Comparison of ENCODE assay signal across 8 cellular contexts in the genomic region with DNA sequence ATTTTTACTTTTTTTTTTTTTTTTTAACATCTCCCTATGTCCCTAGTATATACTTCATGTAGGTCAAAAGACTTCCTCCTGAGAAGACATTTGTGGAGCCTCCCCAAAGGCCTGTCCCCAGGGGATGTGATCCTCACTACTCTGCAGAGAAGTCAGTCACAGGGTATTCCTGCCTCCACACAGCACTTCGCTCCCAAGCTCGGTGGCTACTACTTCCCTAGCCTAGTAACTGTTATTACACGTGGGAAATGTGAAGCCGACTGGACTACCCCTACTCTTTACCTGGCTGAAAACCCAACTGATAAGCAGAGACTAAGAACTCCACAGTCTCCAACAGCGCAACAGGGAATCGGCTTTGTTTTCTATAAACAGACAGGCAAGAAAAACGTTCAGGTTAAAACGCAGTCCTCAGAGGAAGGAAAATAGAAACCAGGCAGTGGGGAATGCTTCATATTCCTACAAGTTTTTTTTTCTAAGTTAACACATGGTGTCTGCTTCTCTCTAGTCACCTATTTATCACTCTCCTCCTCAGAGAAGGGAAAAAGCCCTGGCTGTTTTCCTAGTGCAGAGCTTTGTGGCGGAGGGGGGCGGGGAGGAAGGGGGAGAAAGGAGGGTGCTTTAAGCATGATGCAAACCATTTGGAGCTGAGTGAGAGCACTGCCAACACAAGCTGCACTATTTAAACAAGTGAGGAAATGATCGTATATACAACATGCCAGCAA.
DNase-seq lines count a peak whose midpoint lies in the region; ATAC-seq and TF ChIP-seq lines count a peak whose summit lies in the region.

No MANE protein-coding gene starts in this region.

- no peaks in the 10 kb centered on the region for H3K9me3 Mint-ChIP-seq in MCF 10A (ENCODE audit: unreplicated experiment)

- peaks cover 51% of the 10 kb centered on the region for H3K4me1 ChIP-seq in suprapubic skin

- H3K4me3 Mint-ChIP-seq in MCF 10A (ENCODE audit: unreplicated experiment), result no peak overlapping the region

- no peak for TF ChIP-seq POLR2A in suprapubic skin (IDR thresholded peaks at IDR 0.05)

- intact Hi-C loops in MCF 10A (cut with micrococcal nuclease), result no loop called here

- H3K36me3 Mint-ChIP-seq in MCF 10A (ENCODE audit: insufficient read depth, unreplicated experiment), result peaks cover 31% of the 10 kb centered on the region

- no peak overlapping the region for H3K4me3 ChIP-seq in suprapubic skin

- ATAC-seq in GM18861 (IDR thresholded peaks at IDR 0.05; ENCODE audit: unreplicated experiment), result no peak

- TF ChIP-seq EP300 in suprapubic skin (IDR thresholded peaks at IDR 0.05), result no peak

- peak overlapping the region; percentile 69 for H3K27ac ChIP-seq in suprapubic skin

- DNase-seq in M059J (ENCODE audit: low read depth), result peak; percentile 89
- no peak for DNase-seq in MCF 10A (ENCODE audit: unreplicated experiment)
- DNase-seq in left kidney (ENCODE audit: low read depth, low spot score), result peak; percentile 92
- no peak for DNase-seq in suprapubic skin (ENCODE audit: low spot score in 2 of 2)
- DNase-seq in middle frontal gyrus (ENCODE audit: extremely low spot score, low spot score), result no peak
- no peak for DNase-seq in SK-N-DZ (ENCODE audit: low spot score)
- no peak for DNase-seq in cortex of kidney (lab: John Stamatoyannopoulos, UW)

- no peaks in the 10 kb centered on the region for H3K4me1 Mint-ChIP-seq in MCF 10A (ENCODE audit: insufficient read depth, unreplicated experiment)

- H3K36me3 ChIP-seq in suprapubic skin, result peaks cover 15% of the 10 kb centered on the region

- no TSS peak for BruUV-seq in MCF 10A (replicated peaks; lab: Mats Ljungman, UMichigan)

- 30% methylated on average over 11 of the region's 11 CpGs for WGBS in suprapubic skin

- POLR2A ChIA-PET in MCF 10A (lab: Yijun Ruan, JAX), result no interaction called here

- CTCF ChIA-PET in MCF 10A (lab: Yijun Ruan, JAX), result interaction anchor here (0.6 kb wide), 1 partner anchor 45 kb away, joined by 3 read pairs; no protein-coding TSS in a partner anchor

- TF ChIP-seq CTCF in MCF 10A (IDR thresholded peaks at IDR 0.05; ENCODE audit: unreplicated experiment) (no peak), suprapubic skin (IDR thresholded peaks at IDR 0.05) (no peak)

- no peaks in the 10 kb centered on the region for H3K27me3 Mint-ChIP-seq in MCF 10A (ENCODE audit: insufficient read depth, unreplicated experiment)

- H3K9me3 ChIP-seq in suprapubic skin, result no peaks in the 10 kb centered on the region

- no peaks in the 10 kb centered on the region for H3K27me3 ChIP-seq in suprapubic skin

- H3K27ac Mint-ChIP-seq in MCF 10A (ENCODE audit: low read depth, unreplicated experiment), result peak overlapping the region; percentile 47

Comparison
In these comparisons a context has a peak if more than half of its experiments do, and no peak if none do; other contexts are left out.
1. DNase-seq: peak in M059J (single experiment) and left kidney (single experiment); none in MCF 10A (single experiment), suprapubic skin (0 of 2), middle frontal gyrus (single experiment), SK-N-DZ (single experiment) and cortex of kidney (single experiment).